ENCODE assay signal across 8 cellular contexts in the genomic region with DNA sequence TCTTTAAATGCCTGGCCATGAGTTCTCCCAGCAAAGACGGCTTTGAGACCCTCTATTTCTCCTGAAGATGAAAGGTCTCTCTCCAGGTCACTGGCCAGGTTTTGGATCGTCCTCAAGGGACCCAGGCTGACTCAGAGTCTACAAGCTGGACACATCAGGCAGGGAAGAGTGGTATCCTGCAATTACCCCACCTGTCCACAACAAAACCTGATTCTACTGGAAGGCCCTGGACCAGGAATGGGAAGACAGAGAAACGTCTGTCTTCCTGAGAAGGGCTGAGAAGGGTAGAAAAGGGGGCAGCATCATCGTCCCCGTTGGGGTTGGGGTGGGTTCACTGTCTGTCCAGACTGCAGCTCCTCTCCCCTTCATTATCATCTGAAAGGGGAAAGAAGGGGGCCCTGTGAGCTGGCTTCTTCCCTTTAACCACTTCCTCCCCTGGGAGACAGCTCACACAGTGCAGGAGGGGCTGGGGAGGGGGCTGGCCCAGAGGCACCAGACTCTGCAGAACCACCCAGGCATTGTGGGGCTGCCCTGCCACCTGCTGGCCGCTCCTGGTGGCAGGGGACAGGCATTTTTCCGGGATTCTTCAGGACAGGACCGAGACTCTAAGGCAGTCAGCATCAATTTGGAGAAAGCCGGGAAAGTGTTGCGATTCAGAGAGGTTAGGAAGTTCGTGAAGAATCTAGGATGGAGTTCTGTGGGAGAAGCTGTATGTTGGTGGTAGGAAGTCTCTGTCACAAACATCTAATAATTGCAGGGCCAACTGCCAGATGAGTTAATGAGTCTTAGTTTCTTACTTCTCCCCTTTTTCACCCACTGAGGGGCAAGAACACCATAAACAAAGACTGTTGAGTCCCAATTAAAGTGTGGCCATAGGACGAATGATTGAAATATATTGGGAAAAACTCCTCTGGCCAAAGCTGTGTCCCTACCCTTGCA. TPM values are rescaled to one million over a fixed set of nuclear protein-coding genes. Genes with fewer than 3 reads are reported as not detected.
DNase-seq lines count a peak whose midpoint lies in the region; ATAC-seq and TF ChIP-seq lines count a peak whose summit lies in the region.

No MANE protein-coding gene starts in this region.

- no peak overlapping the region for H3K27ac ChIP-seq in heart left ventricle

- no peaks in the 10 kb centered on the region for H3K36me3 ChIP-seq in heart left ventricle

- H3K27me3 ChIP-seq in heart left ventricle, result no peaks in the 10 kb centered on the region

- ATAC-seq in heart left ventricle (peak in 3 of 4 donors; percentile 75 to 79 (median 78)), GM21367 (IDR thresholded peaks at IDR 0.05; ENCODE audit: unreplicated experiment) (no peak)

- 30 to 35% (median 34%) methylated on average over 12 of the region's 12 CpGs for WGBS in heart left ventricle, 4 donors

- H3K9me3 ChIP-seq in heart left ventricle, result no peaks in the 10 kb centered on the region

- DNase-seq in activated CD4-positive, alpha-beta T cell treated with anti-CD3 and anti-CD28 coated beads for 24 hours (ENCODE audit: low read depth in 2 of 2), result peak; percentile 6 to 27
- no peak for DNase-seq in activated CD4-positive, alpha-beta T cell treated with anti-CD3 and anti-CD28 coated beads for 1 hour
- DNase-seq in NCI-H82 (lab: John Stamatoyannopoulos, UW), result peak; percentile 65
- peak; percentile 40 for DNase-seq in activated naive CD4-positive, alpha-beta T cell treated with anti-CD3 and anti-CD28 coated beads, Interleukin-2, amount 50 U/mL, for 16 hours
- DNase-seq in heart left ventricle, result peak; percentile 45 to 77 (median 54)
- peak; percentile 45 for DNase-seq in pons (ENCODE audit: low spot score)
- no peak for DNase-seq in amniotic stem cell (lab: John Stamatoyannopoulos, UW)

- peak; percentile 84 to 98 (median 94) for TF ChIP-seq CTCF in heart left ventricle (IDR thresholded peaks at IDR 0.05)

- TF ChIP-seq POLR2A in heart left ventricle (IDR thresholded peaks at IDR 0.05), result no peak

- peaks cover 0 to 14% (median 5%) of the 10 kb centered on the region in 12 donors for H3K4me1 ChIP-seq in heart left ventricle

- intact Hi-C loops in heart left ventricle (cut with DNase I), result loop anchor here in 9 of 10 donors (1.0 to 5.0 kb wide), 6 partner anchors 198 to 472 kb away; a partner anchor contains a TSS

- H3K4me3 ChIP-seq in heart left ventricle, result no peak overlapping the region

RNA-seq across cellular contexts. Expression of a gene that starts 57.6 kb away (rescaled TPM):
- total RNA-seq in heart left ventricle, result under 1 TPM in 5 of 9 donors, not detected in 4; 0.13 to 0.84 (median 0.28) TPM
- polyA plus RNA-seq in heart left ventricle, result under 1 TPM; 0.15 to 0.17 TPM

Comparison
In these comparisons a context has a peak if more than half of its experiments do, and no peak if none do; other contexts are left out.
1. DNase-seq: peak in activated CD4-positive, alpha-beta T cell treated with anti-CD3 and anti-CD28 coated beads for 24 hours (2 of 2), NCI-H82 (single experiment), activated naive CD4-positive, alpha-beta T cell treated with anti-CD3 and anti-CD28 coated beads, Interleukin-2, amount 50 U/mL, for 16 hours (single experiment), heart left ventricle (5 of 5) and pons (single experiment); none in activated CD4-positive, alpha-beta T cell treated with anti-CD3 and anti-CD28 coated beads for 1 hour (single experiment) and amniotic stem cell (single experiment).